10 cellular contexts compared by ENCODE assay signal in genomic region chr2:224971214-224971613, GRCh38.
DNase-seq lines count a peak whose midpoint lies in the region; ATAC-seq, FAIRE-seq and TF ChIP-seq lines count a peak whose summit lies in the region.
"Had no signal": no experiment of that assay in that cellular context is flagged by ENCODE, and none has a peak within 500 bp of the region (broad histone marks: within the 10 kb centered on the region; RNA-seq: fewer than 3 reads in every experiment).

No MANE protein-coding gene starts in this region.

- intact Hi-C loops in CD8-positive, alpha-beta T cell (cut with DNase I, micrococcal nuclease) = no loop called here
- intact Hi-C loops in colonic mucosa (cut with DNase I) = no loop called here

- FAIRE-seq in frontal cortex (lab: Jason Lieb, UNC) = no peak

- peaks cover 75% of the 10 kb centered on the region for H3K4me1 Mint-ChIP-seq in CD8-positive, alpha-beta T cell (ENCODE audit: low read depth)

- no peak for TF ChIP-seq CTCF in CD8-positive, alpha-beta T cell (IDR thresholded peaks at IDR 0.05)
- TF ChIP-seq CTCF in colonic mucosa (IDR thresholded peaks at IDR 0.05) = no peak

- peak; percentile 35 for ATAC-seq in CD8-positive, alpha-beta T cell
- ATAC-seq in GM19324 (IDR thresholded peaks at IDR 0.05; ENCODE audit: low FRiP score, unreplicated experiment) (peak; percentile 55), HG03460 (IDR thresholded peaks at IDR 0.05; ENCODE audit: unreplicated experiment) (peak; percentile 42)

- peak overlapping the region; percentile 81 for H3K27ac Mint-ChIP-seq in CD8-positive, alpha-beta T cell

- peak in 1 of 7 experiments; percentile 38 for DNase-seq in CD8-positive, alpha-beta T cell
- peak; percentile 95 for DNase-seq in colonic mucosa
- DNase-seq in nucleus accumbens (lab: John Stamatoyannopoulos, UW) = no peak
- DNase-seq in frontal cortex (ENCODE audit: low spot score in 2 of 2) = no peak
- no peak for DNase-seq in stimulated activated CD4-positive, alpha-beta T cell treated with anti-CD3 and anti-CD28 coated beads, Interleukin-4, amount 100 ng/mL, for 1 hour
- DNase-seq in HT-29 (ENCODE audit: low spot score) = no peak

- H3K36me3 ChIP-seq in CD8-positive, alpha-beta T cell (ENCODE audit: insufficient read depth, low read length) = no peaks in the 10 kb centered on the region
- H3K36me3 ChIP-seq in colonic mucosa = no peaks in the 10 kb centered on the region

- H3K4me3 ChIP-seq in CD8-positive, alpha-beta T cell (ENCODE audit: low read depth, low read length) = no peak overlapping the region
- H3K4me3 ChIP-seq in colonic mucosa = no peak overlapping the region

- H3K4me3 Mint-ChIP-seq in CD8-positive, alpha-beta T cell = no peak overlapping the region
- H3K4me3 Mint-ChIP-seq: neural crest cell had no signal

- no peaks in the 10 kb centered on the region for H3K9me3 Mint-ChIP-seq in CD8-positive, alpha-beta T cell

- H3K36me3 Mint-ChIP-seq in CD8-positive, alpha-beta T cell = peaks cover 10% of the 10 kb centered on the region

- POLR2A ChIA-PET in CD8-positive, alpha-beta T cell (lab: Charles Lee) = no interaction called here

- no peaks in the 10 kb centered on the region for H3K27me3 ChIP-seq in CD8-positive, alpha-beta T cell (ENCODE audit: insufficient read depth, low read length)
- no peaks in the 10 kb centered on the region for H3K27me3 ChIP-seq in colonic mucosa

- H3K4me1 ChIP-seq in CD8-positive, alpha-beta T cell (ENCODE audit: insufficient read depth, low read length) = peaks cover 49% of the 10 kb centered on the region
- H3K4me1 ChIP-seq in colonic mucosa = no peaks in the 10 kb centered on the region

- H3K27me3 Mint-ChIP-seq in CD8-positive, alpha-beta T cell (ENCODE audit: low read depth) = no peaks in the 10 kb centered on the region

- CTCF ChIA-PET in CD8-positive, alpha-beta T cell (lab: Charles Lee) = interaction anchor here (1.0 kb wide), 1 partner anchor 84 kb away, joined by 4 read pairs; no protein-coding TSS in a partner anchor

- H3K9ac ChIP-seq in colonic mucosa (ENCODE audit: low read depth in 2 of 2, low read length in 2 of 2) = no peak overlapping the region

- no peaks in the 10 kb centered on the region for H3K9me3 ChIP-seq in CD8-positive, alpha-beta T cell (ENCODE audit: low read length)
- H3K9me3 ChIP-seq in colonic mucosa = no peaks in the 10 kb centered on the region

- no peak overlapping the region for H3K27ac ChIP-seq in CD8-positive, alpha-beta T cell (ENCODE audit: low read depth, low read length)
- H3K27ac ChIP-seq in colonic mucosa = peak overlapping the region; percentile 19
- H3K27ac ChIP-seq: VCaP had no signal
